In the genomic region with DNA sequence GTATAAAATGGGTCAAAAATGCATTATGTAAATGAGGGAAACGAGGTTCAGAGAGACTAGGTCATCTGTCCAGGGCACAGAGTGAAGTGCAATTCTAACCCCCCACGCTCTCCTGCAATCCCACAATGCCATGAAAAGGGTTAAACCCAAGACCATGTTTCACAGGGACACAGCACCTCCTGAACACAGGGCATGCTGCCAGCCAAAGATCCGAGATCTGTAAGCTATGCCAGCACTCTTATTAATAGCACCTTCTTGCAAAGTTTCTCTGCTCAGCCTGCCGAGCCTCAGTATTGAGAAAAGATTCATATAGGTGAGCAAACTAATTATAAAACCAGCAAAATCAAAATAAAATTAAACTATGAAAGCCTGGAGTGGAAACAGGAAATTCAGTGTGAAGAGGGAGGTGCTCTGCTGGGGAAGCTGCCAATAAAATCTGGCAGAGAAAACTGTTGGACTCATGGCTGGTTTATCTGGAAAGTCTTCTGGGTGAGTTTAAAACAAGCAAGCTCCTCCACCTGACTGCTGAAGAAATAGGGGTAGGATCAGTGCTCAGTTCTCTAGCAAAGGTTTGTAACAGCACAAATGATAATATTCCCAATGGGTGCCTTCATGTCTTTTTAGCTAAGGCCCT, we compare ENCODE assay signal across 8 cellular contexts. TPM values are rescaled to one million over a fixed set of nuclear protein-coding genes. Genes with fewer than 3 reads are reported as not detected.
DNase-seq lines count a peak whose midpoint lies in the region; ATAC-seq and TF ChIP-seq lines count a peak whose summit lies in the region.

No MANE protein-coding gene starts in this region.

- H2BK20ac ChIP-seq in IMR-90 (ENCODE audit: low read depth, low read length): no peak overlapping the region

- H3K14ac ChIP-seq in IMR-90 (replicated peaks; ENCODE audit: low read depth, low read length): no peak overlapping the region; the same call in 1 of the 2 replicates

- H3K9me3 Mint-ChIP-seq in brain: no peaks in the 10 kb centered on the region

- H4K91ac ChIP-seq in IMR-90 (ENCODE audit: insufficient read depth, low read depth, low read length): peak overlapping the region; percentile 4; the same call in 1 of the 2 replicates

- no peak overlapping the region for H3K23ac ChIP-seq in IMR-90 (ENCODE audit: low read depth, low read length)

- peak overlapping the region; percentile 35; the same call in 1 of the 2 replicates for H2AK5ac ChIP-seq in IMR-90 (ENCODE audit: low read depth, low read length)

- no peak overlapping the region for H2AK9ac ChIP-seq in IMR-90 (replicated peaks; ENCODE audit: low read depth, low read length, poor library complexity)

- no peak overlapping the region for H4K5ac ChIP-seq in IMR-90 (ENCODE audit: low read depth, low read length)

- no CpG with 5 or more reads among the region's 4 CpGs for WGBS in IMR-90 (ENCODE audit: extremely low coverage in 2 of 2, insufficient read length in 1 of 2), 2 experiments

- 0 out of 2 replicates have a peak overlapping the region, but pooled peaks have one; percentile 10 for H3K4me2 ChIP-seq in IMR-90 (ENCODE audit: low read depth, low read length)

- in situ Hi-C loops in IMR-90 (cut with MboI; ENCODE audit: low sequenced_read_pairs): no loop called here

- no peak overlapping the region for H3K27ac ChIP-seq in IMR-90 (ENCODE audit: insufficient read depth, low read length)

- no peaks in the 10 kb centered on the region for H3K27me3 Mint-ChIP-seq in brain

- H4K8ac ChIP-seq in IMR-90 (ENCODE audit: low read depth in 2 of 2, low read length in 2 of 2): peak overlapping the region in 1 of 2 experiments; percentile 14; a peak in 1 of 4 replicates

- H3K18ac ChIP-seq in IMR-90 (ENCODE audit: low read depth, low read length): no peak overlapping the region

- H2AFZ ChIP-seq in IMR-90 (replicated peaks; ENCODE audit: low read length, poor library complexity): no peak overlapping the region

- intact Hi-C loops in IMR-90 (cut with micrococcal nuclease) (loop anchor here (1.0 kb wide), 1 partner anchor 7 kb away; no protein-coding TSS in a partner anchor), posterior vena cava (cut with DNase I) (no loop called here)

- TF ChIP-seq RAD21 in IMR-90 (IDR thresholded peaks at IDR 0.05; ENCODE audit: low read length): no peak

- TF ChIP-seq CTCF in IMR-90 (conservative IDR thresholded peaks at IDR 0.05; ENCODE audit: low read depth, low read length): no peak
- no peak for TF ChIP-seq CTCF in brain (conservative IDR thresholded peaks at IDR 0.05)

- peak; percentile 68 for ATAC-seq in IMR-90 (ENCODE audit: low read depth)
- ATAC-seq in GM21390 (IDR thresholded peaks at IDR 0.05; ENCODE audit: unreplicated experiment): no peak

- H3K36me3 Mint-ChIP-seq in brain: peaks cover 42% of the 10 kb centered on the region

- peaks cover 8% of the 10 kb centered on the region; the same call in 1 of the 2 replicates for H3K9me1 ChIP-seq in IMR-90 (ENCODE audit: insufficient read depth, low read length)

- H2BK120ac ChIP-seq in IMR-90 (ENCODE audit: low read depth, low read length): no peak overlapping the region

- H3K4me3 ChIP-seq in IMR-90 (ENCODE audit: insufficient read depth, low read depth, low read length): no peak overlapping the region

- no peak overlapping the region for H3K56ac ChIP-seq in IMR-90 (ENCODE audit: extremely low read depth, insufficient read depth, low read length)

- POLR2A ChIA-PET in IMR-90 (lab: Charles Lee; ENCODE audit: unreplicated experiment): no interaction called here

- H3K4me1 ChIP-seq in IMR-90 (ENCODE audit: control insufficient read depth, insufficient read depth, low read length): peaks cover 13% of the 10 kb centered on the region; the same call in 1 of the 2 replicates

- peaks cover 21 to 26% of the 10 kb centered on the region in 2 experiments for H3K79me1 ChIP-seq in IMR-90 (ENCODE audit: low read depth in 1 of 2, low read length in 2 of 2)

- H3K36me3 ChIP-seq in IMR-90 (ENCODE audit: control insufficient read depth, insufficient read depth, low read length): peaks cover 24% of the 10 kb centered on the region

- dilution Hi-C loops in IMR-90 (cut with HindIII; ENCODE audit: low sequenced_read_pairs, unreplicated experiment): no loop called here

- peak overlapping the region in 4 of 5 experiments; percentile 56 to 78 (median 66) for H3K4me3 Mint-ChIP-seq in brain

- H3K9me3 ChIP-seq in IMR-90 (ENCODE audit: control insufficient read depth, insufficient read depth, low read length): no peaks in the 10 kb centered on the region

- H3K9ac ChIP-seq in IMR-90 (ENCODE audit: low read depth, low read length): no peak overlapping the region

- DNase-seq in IMR-90 (peak; percentile 76), inferior parietal cortex (ENCODE audit: extremely low spot score) (peak; percentile 78), stromal cell of bone marrow (ENCODE audit: low read depth) (peak; percentile 72), posterior vena cava (ENCODE audit: low spot score) (no peak), NCI-H2107 treated with DMSO at 0.1 percent for 48 hours (lab: John Stamatoyannopoulos, UW; ENCODE audit: unreplicated experiment) (no peak), SW480 (ENCODE audit: low spot score) (no peak)

- no peak overlapping the region for H2BK5ac ChIP-seq in IMR-90 (ENCODE audit: low read depth, low read length, poor library complexity, severe bottlenecking)

- peak overlapping the region; percentile 39; the same call in 1 of the 2 replicates for H3K4ac ChIP-seq in IMR-90 (ENCODE audit: low read depth, low read length)

- CTCF ChIA-PET in IMR-90 (lab: Yijun Ruan, JAX): interaction anchor here (0.6 to 0.7 kb wide), 2 partner anchors 17 to 116 kb away, joined by 3 to 4 read pairs; no protein-coding TSS in a partner anchor

- BruUV-seq in IMR-90 (replicated peaks; lab: Mats Ljungman, UMichigan): no TSS peak

- H3K27me3 ChIP-seq in IMR-90 (ENCODE audit: control insufficient read depth, insufficient read depth, low read length): no peaks in the 10 kb centered on the region

- H4K20me1 ChIP-seq in IMR-90 (ENCODE audit: insufficient read depth, low read length): no peaks in the 10 kb centered on the region

- TF ChIP-seq POLR2A in IMR-90 (IDR thresholded peaks at IDR 0.05; ENCODE audit: low read depth, low read length): no peak

- H2BK15ac ChIP-seq in IMR-90 (ENCODE audit: low read depth, low read length): no peak overlapping the region; the same call in 2 of the 3 replicates

- H3K4me1 Mint-ChIP-seq in brain: peaks cover 97% of the 10 kb centered on the region

- peak overlapping the region; percentile 25 to 97 (median 95) for H3K27ac Mint-ChIP-seq in brain

TF ChIP-seq in IMR-90, 13 proteins besides CTCF, POLR2A, EP300 and RAD21:
- TF ChIP-seq NFE2L2 (IDR thresholded peaks at IDR 0.05; ENCODE audit: low read depth, low read length) (no peak), RFX5 (IDR thresholded peaks at IDR 0.05; ENCODE audit: low read depth, low read length) (no peak), RCOR1 (IDR thresholded peaks at IDR 0.05; ENCODE audit: insufficient replicate concordance, low read length) (no peak), MXI1 (IDR thresholded peaks at IDR 0.05; ENCODE audit: borderline replicate concordance, low read depth, low read length) (no peak), CHD1 (IDR thresholded peaks at IDR 0.05; ENCODE audit: low read depth, low read length) (no peak), CEBPB (IDR thresholded peaks at IDR 0.05; ENCODE audit: low read depth, low read length) (no peak), MAFK (IDR thresholded peaks at IDR 0.05; ENCODE audit: low read depth, low read length) (no peak), BHLHE40 (IDR thresholded peaks at IDR 0.05; ENCODE audit: low read depth, low read length) (no peak), FOS (IDR thresholded peaks at IDR 0.05; ENCODE audit: low read depth, low read length) (no peak)
- TF ChIP-seq, protein P1, sequence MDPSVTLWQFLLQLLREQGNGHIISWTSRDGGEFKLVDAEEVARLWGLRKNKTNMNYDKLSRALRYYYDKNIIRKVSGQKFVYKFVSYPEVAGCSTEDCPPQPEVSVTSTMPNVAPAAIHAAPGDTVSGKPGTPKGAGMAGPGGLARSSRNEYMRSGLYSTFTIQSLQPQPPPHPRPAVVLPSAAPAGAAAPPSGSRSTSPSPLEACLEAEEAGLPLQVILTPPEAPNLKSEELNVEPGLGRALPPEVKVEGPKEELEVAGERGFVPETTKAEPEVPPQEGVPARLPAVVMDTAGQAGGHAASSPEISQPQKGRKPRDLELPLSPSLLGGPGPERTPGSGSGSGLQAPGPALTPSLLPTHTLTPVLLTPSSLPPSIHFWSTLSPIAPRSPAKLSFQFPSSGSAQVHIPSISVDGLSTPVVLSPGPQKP (IDR thresholded peaks at IDR 0.05; ENCODE audit: borderline replicate concordance, low read depth, low read length): no peak
- TF ChIP-seq, protein P2, sequence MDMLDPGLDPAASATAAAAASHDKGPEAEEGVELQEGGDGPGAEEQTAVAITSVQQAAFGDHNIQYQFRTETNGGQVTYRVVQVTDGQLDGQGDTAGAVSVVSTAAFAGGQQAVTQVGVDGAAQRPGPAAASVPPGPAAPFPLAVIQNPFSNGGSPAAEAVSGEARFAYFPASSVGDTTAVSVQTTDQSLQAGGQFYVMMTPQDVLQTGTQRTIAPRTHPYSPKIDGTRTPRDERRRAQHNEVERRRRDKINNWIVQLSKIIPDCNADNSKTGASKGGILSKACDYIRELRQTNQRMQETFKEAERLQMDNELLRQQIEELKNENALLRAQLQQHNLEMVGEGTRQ (IDR thresholded peaks at IDR 0.05; ENCODE audit: low read depth, low read length): no peak

RNA-seq across cellular contexts. Expression of a gene that starts 50.3 kb away (rescaled TPM):
- total RNA-seq in IMR-90 (2012; rRNA removed) (69.2 and 87.8 TPM in 2 replicates), posterior vena cava (10 to 100 TPM; 55.7 to 83.8 TPM)
- polyA plus RNA-seq in IMR-90 (2012; rRNA removed) (55.9 and 62.8 TPM in 2 replicates), brain (ENCODE audit: insufficient read depth, low read depth, low replicate concordance) (53.8 TPM)
- 35.1 and 74.2 TPM in 2 replicates for polyA plus RNA-seq in IMR-90 (2012; cell fraction: cytosol; rRNA removed)
- 87.7 and 98.9 TPM in 2 replicates for polyA plus RNA-seq in IMR-90 (2012; cell fraction: nucleus; rRNA removed; ENCODE audit: low replicate concordance)

Comparison
In these comparisons a context has a peak if more than half of its experiments do, and no peak if none do; other contexts are left out.
1. DNase-seq: peak in IMR-90 (single experiment), inferior parietal cortex (single experiment) and stromal cell of bone marrow (single experiment); none in posterior vena cava (single experiment), NCI-H2107 treated with DMSO at 0.1 percent for 48 hours (single experiment) and SW480 (single experiment).